Comparison of ENCODE assay signal across 1 cellular context in the genomic region with DNA sequence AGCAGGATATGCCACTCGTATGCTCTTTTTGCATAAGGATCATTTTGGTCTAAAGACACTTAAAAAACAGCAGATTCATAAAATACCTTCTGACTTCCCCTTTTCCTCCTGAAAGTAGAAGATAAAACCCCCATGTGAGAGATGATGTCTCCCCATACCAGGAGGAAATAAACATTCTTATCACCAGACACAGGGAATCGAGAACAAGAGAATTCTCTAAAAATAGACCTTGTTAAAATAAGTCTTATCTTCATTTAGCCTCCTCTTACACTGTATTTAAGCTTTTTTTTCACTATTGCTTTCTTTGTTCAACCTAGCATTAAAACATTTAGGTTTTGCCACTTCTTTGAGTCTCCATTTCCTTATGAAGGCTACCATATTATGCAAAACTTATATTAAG.
A peak's percentile ranks its signal among the peaks of the same experiment; 100 is the strongest.
TF ChIP-seq lines count a peak whose summit lies in the region.

No MANE protein-coding gene starts in this region.

TF ChIP-seq in K562, 482 proteins besides CTCF, POLR2A, EP300 and RAD21 (continued from another document and continues in another):
- TF ChIP-seq PML (IDR thresholded peaks at IDR 0.05; ENCODE audit: low read length): peak; percentile 94
- peak; percentile 64 for TF ChIP-seq ZNF384 (IDR thresholded peaks at IDR 0.05; ENCODE audit: low read depth, low read length)
- peak; percentile 76 for TF ChIP-seq HMBOX1 (IDR thresholded peaks at IDR 0.05)
- no peak for TF ChIP-seq TAF1 (IDR thresholded peaks at IDR 0.05; ENCODE audit: control insufficient read depth, extremely low read depth, insufficient read depth, low read length, severe bottlenecking)
- TF ChIP-seq CREB1 (IDR thresholded peaks at IDR 0.05): peak; percentile 53; the same call in 1 of the 2 replicates
- no peak for TF ChIP-seq CREB1 (CRISPR knock-in tag; IDR thresholded peaks at IDR 0.05)
- TF ChIP-seq KDM2B (CRISPR knock-in tag; IDR thresholded peaks at IDR 0.05): no peak
- peak; percentile 48; the same call in 1 of the 2 replicates for TF ChIP-seq ETV5 (CRISPR knock-in tag; IDR thresholded peaks at IDR 0.05; ENCODE audit: low read depth)
- TF ChIP-seq SIN3B (IDR thresholded peaks at IDR 0.05; ENCODE audit: low read depth): no peak
- TF ChIP-seq, protein P1, sequence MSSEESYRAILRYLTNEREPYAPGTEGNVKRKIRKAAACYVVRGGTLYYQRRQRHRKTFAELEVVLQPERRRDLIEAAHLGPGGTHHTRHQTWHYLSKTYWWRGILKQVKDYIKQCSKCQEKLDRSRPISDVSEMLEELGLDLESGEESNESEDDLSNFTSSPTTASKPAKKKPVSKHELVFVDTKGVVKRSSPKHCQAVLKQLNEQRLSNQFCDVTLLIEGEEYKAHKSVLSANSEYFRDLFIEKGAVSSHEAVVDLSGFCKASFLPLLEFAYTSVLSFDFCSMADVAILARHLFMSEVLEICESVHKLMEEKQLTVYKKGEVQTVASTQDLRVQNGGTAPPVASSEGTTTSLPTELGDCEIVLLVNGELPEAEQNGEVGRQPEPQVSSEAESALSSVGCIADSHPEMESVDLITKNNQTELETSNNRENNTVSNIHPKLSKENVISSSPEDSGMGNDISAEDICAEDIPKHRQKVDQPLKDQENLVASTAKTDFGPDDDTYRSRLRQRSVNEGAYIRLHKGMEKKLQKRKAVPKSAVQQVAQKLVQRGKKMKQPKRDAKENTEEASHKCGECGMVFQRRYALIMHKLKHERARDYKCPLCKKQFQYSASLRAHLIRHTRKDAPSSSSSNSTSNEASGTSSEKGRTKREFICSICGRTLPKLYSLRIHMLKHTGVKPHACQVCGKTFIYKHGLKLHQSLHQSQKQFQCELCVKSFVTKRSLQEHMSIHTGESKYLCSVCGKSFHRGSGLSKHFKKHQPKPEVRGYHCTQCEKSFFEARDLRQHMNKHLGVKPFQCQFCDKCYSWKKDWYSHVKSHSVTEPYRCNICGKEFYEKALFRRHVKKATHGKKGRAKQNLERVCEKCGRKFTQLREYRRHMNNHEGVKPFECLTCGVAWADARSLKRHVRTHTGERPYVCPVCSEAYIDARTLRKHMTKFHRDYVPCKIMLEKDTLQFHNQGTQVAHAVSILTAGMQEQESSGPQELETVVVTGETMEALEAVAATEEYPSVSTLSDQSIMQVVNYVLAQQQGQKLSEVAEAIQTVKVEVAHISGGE (CRISPR knock-in tag; IDR thresholded peaks at IDR 0.05): peak in 1 of 3 experiments; percentile 24; a peak in 1 of 6 replicates
- TF ChIP-seq RNF2 (IDR thresholded peaks at IDR 0.05): peak; percentile 79
- TF ChIP-seq CBFA2T2 (conservative IDR thresholded peaks at IDR 0.05): peak; percentile 96
- TF ChIP-seq TAF9B (IDR thresholded peaks at IDR 0.05; ENCODE audit: partially characterized antibody): peak; percentile 59
- TF ChIP-seq PHB2 (IDR thresholded peaks at IDR 0.05; ENCODE audit: low read depth): no peak
- peak; percentile 37; the same call in 1 of the 2 replicates for TF ChIP-seq ATF3 (IDR thresholded peaks at IDR 0.05)
- no peak for TF ChIP-seq ATF3 (CRISPR knock-in tag; conservative IDR thresholded peaks at IDR 0.05)
- TF ChIP-seq, protein P2, sequence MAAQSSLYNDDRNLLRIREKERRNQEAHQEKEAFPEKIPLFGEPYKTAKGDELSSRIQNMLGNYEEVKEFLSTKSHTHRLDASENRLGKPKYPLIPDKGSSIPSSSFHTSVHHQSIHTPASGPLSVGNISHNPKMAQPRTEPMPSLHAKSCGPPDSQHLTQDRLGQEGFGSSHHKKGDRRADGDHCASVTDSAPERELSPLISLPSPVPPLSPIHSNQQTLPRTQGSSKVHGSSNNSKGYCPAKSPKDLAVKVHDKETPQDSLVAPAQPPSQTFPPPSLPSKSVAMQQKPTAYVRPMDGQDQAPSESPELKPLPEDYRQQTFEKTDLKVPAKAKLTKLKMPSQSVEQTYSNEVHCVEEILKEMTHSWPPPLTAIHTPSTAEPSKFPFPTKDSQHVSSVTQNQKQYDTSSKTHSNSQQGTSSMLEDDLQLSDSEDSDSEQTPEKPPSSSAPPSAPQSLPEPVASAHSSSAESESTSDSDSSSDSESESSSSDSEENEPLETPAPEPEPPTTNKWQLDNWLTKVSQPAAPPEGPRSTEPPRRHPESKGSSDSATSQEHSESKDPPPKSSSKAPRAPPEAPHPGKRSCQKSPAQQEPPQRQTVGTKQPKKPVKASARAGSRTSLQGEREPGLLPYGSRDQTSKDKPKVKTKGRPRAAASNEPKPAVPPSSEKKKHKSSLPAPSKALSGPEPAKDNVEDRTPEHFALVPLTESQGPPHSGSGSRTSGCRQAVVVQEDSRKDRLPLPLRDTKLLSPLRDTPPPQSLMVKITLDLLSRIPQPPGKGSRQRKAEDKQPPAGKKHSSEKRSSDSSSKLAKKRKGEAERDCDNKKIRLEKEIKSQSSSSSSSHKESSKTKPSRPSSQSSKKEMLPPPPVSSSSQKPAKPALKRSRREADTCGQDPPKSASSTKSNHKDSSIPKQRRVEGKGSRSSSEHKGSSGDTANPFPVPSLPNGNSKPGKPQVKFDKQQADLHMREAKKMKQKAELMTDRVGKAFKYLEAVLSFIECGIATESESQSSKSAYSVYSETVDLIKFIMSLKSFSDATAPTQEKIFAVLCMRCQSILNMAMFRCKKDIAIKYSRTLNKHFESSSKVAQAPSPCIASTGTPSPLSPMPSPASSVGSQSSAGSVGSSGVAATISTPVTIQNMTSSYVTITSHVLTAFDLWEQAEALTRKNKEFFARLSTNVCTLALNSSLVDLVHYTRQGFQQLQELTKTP (IDR thresholded peaks at IDR 0.05; ENCODE audit: low read depth in 1 of 2, partially characterized antibody in 2 of 2): peak in 1 of 2 experiments; percentile 65
- TF ChIP-seq TOE1 (IDR thresholded peaks at IDR 0.05; ENCODE audit: borderline replicate concordance): 0 out of 2 replicates have a peak, but pooled peaks have one; percentile 26
- TF ChIP-seq TOE1 (CRISPR knock-in tag; IDR thresholded peaks at IDR 0.05; ENCODE audit: borderline replicate concordance, low read depth): no peak
- peak; percentile 52; the same call in 1 of the 2 replicates for TF ChIP-seq NBN (IDR thresholded peaks at IDR 0.05; ENCODE audit: low read depth)
- 0 out of 2 replicates have a peak, but pooled peaks have one; percentile 54 for TF ChIP-seq ZNF584 (CRISPR knock-in tag; IDR thresholded peaks at IDR 0.05; ENCODE audit: low read depth)
- peak; percentile 99 for TF ChIP-seq SMAD4 (CRISPR knock-in tag; conservative IDR thresholded peaks at IDR 0.05)
- TF ChIP-seq OTX1 (CRISPR knock-in tag; IDR thresholded peaks at IDR 0.05): no peak
- peak; percentile 93 for TF ChIP-seq LEF1 (IDR thresholded peaks at IDR 0.05)
- TF ChIP-seq, protein P3, sequence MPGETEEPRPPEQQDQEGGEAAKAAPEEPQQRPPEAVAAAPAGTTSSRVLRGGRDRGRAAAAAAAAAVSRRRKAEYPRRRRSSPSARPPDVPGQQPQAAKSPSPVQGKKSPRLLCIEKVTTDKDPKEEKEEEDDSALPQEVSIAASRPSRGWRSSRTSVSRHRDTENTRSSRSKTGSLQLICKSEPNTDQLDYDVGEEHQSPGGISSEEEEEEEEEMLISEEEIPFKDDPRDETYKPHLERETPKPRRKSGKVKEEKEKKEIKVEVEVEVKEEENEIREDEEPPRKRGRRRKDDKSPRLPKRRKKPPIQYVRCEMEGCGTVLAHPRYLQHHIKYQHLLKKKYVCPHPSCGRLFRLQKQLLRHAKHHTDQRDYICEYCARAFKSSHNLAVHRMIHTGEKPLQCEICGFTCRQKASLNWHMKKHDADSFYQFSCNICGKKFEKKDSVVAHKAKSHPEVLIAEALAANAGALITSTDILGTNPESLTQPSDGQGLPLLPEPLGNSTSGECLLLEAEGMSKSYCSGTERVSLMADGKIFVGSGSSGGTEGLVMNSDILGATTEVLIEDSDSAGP (CRISPR knock-in tag; IDR thresholded peaks at IDR 0.05): no peak
- TF ChIP-seq SPI1 (IDR thresholded peaks at IDR 0.05; ENCODE audit: borderline replicate concordance, low read depth, low read length): peak; percentile 98
- TF ChIP-seq NFE2 (IDR thresholded peaks at IDR 0.05; ENCODE audit: low read depth): peak; percentile 64
- TF ChIP-seq SAP30 (IDR thresholded peaks at IDR 0.05; ENCODE audit: borderline replicate concordance, insufficient read depth, low read depth, low read length, poor library complexity, severe bottlenecking): no peak
- peak; percentile 86; the same call in 1 of the 2 replicates for TF ChIP-seq ARID3A (IDR thresholded peaks at IDR 0.05; ENCODE audit: borderline replicate concordance, low read depth, low read length)
- no peak for TF ChIP-seq PHB (CRISPR knock-in tag; IDR thresholded peaks at IDR 0.05)
- peak; percentile 53 for TF ChIP-seq NEUROD1 (IDR thresholded peaks at IDR 0.05; ENCODE audit: borderline replicate concordance, low read depth, low read length, partially characterized antibody)
- peak; percentile 56; the same call in 1 of the 2 replicates for TF ChIP-seq BHLHE40 (IDR thresholded peaks at IDR 0.05; ENCODE audit: low read length)
- TF ChIP-seq ZKSCAN3 (CRISPR knock-in tag; IDR thresholded peaks at IDR 0.05): no peak
- peak; percentile 50; the same call in 1 of the 2 replicates for TF ChIP-seq GATAD2B (IDR thresholded peaks at IDR 0.05; ENCODE audit: borderline replicate concordance)
- TF ChIP-seq STAG1 (CRISPR knock-in tag; IDR thresholded peaks at IDR 0.05; ENCODE audit: borderline replicate concordance): no peak
- TF ChIP-seq CREM (IDR thresholded peaks at IDR 0.05; ENCODE audit: low read depth): peak; percentile 49
- TF ChIP-seq, protein P4, sequence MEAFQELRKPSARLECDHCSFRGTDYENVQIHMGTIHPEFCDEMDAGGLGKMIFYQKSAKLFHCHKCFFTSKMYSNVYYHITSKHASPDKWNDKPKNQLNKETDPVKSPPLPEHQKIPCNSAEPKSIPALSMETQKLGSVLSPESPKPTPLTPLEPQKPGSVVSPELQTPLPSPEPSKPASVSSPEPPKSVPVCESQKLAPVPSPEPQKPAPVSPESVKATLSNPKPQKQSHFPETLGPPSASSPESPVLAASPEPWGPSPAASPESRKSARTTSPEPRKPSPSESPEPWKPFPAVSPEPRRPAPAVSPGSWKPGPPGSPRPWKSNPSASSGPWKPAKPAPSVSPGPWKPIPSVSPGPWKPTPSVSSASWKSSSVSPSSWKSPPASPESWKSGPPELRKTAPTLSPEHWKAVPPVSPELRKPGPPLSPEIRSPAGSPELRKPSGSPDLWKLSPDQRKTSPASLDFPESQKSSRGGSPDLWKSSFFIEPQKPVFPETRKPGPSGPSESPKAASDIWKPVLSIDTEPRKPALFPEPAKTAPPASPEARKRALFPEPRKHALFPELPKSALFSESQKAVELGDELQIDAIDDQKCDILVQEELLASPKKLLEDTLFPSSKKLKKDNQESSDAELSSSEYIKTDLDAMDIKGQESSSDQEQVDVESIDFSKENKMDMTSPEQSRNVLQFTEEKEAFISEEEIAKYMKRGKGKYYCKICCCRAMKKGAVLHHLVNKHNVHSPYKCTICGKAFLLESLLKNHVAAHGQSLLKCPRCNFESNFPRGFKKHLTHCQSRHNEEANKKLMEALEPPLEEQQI (IDR thresholded peaks at IDR 0.05): peak; percentile 92
- peak; percentile 18; the same call in 1 of the 2 replicates for TF ChIP-seq C11orf30 (IDR thresholded peaks at IDR 0.05; ENCODE audit: low read depth)
- TF ChIP-seq NCOA6 (IDR thresholded peaks at IDR 0.05): no peak
- peak; percentile 88 for TF ChIP-seq POLR2AphosphoS5 (IDR thresholded peaks at IDR 0.05; ENCODE audit: control insufficient read depth, insufficient read depth, low read depth, low read length)
- peak; percentile 30 for TF ChIP-seq MEIS2 (IDR thresholded peaks at IDR 0.05; ENCODE audit: partially characterized antibody)
- no peak for TF ChIP-seq ZNF655 (CRISPR knock-in tag; IDR thresholded peaks at IDR 0.05)
- peak; percentile 98 for TF ChIP-seq NCOR1 (IDR thresholded peaks at IDR 0.05)
- no peak for TF ChIP-seq ZBTB1 (CRISPR knock-in tag; IDR thresholded peaks at IDR 0.05; ENCODE audit: borderline replicate concordance, low read depth)
- TF ChIP-seq TRIM24 (IDR thresholded peaks at IDR 0.05): peak; percentile 91 to 94
- TF ChIP-seq NCOA2 (IDR thresholded peaks at IDR 0.05; ENCODE audit: partially characterized antibody in 2 of 2): peak; percentile 47 to 71
- peak; percentile 99 for TF ChIP-seq MEF2A (IDR thresholded peaks at IDR 0.05; ENCODE audit: control insufficient read depth, low read depth, low read length)
